Comparison of ENCODE assay signal across 9 cellular contexts in the genomic region with DNA sequence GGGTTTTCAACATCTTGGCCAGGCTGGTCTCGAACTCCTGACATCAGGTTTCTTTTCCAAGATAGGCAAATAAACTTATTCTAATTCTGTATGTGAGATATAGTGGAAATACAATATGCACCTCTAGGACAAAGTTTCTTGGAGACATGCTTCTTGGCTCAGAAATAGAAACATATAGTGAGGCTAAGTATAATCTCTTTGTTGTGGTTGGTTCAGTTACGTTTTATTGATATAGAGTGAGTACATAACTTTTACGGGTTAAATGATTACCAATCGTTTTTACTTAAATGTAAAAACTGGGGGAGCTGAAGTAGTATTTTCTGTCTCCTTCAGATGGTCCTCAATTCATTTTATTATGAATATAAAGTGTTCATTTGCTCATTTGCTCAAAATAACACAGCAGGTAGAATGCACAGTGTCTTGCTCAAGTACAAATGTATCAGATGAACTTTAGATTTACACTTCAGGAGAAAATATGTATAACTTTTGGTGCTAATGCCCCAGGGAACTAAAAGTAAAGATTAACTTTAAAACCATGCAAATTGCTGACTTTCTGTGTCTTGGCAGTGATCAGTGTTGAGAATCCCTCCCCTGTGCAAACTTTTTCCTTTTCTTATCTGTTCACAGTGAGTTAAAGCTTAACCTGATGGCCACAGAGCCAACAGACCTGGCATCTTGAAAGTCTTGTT.
DNase-seq lines count a peak whose midpoint lies in the region; ATAC-seq and TF ChIP-seq lines count a peak whose summit lies in the region.
"Had no signal": no experiment of that assay in that cellular context is flagged by ENCODE, and none has a peak within 500 bp of the region (broad histone marks: within the 10 kb centered on the region; RNA-seq: fewer than 3 reads in every experiment).

No MANE protein-coding gene starts in this region.

- no peak overlapping the region for H3K27ac Mint-ChIP-seq in CD4-positive, CD25-positive, alpha-beta regulatory T cell

- H3K4me3 ChIP-seq in CD4-positive, CD25-positive, alpha-beta regulatory T cell (ENCODE audit: low read depth, low read length) = peak overlapping the region; percentile 1
- peak overlapping the region in 1 of 3 donors; percentile 2 for H3K4me3 ChIP-seq in liver (ENCODE audit: low read depth in 1 of 3, low read length in 3 of 3)

- 22% methylated on average over 4 of the region's 4 CpGs for WGBS in liver

- peak overlapping the region in 1 of 2 donors; percentile 42 for H3K9ac ChIP-seq in liver (ENCODE audit: low read depth in 1 of 2, low read length in 2 of 2)

- peak in 1 of 3 donors; percentile 43 for DNase-seq in CD4-positive, CD25-positive, alpha-beta regulatory T cell
- DNase-seq in COLO829 (ENCODE audit: low spot score) (no peak), NCI-H2107 treated with DMSO at 0.1 percent for 48 hours (lab: John Stamatoyannopoulos, UW; ENCODE audit: unreplicated experiment) (no peak), NCI-H187 treated with DMSO at 0.1 percent for 48 hours (lab: John Stamatoyannopoulos, UW) (no peak)
- DNase-seq in stimulated activated CD4-positive, alpha-beta T cell treated with anti-CD3 and anti-CD28 coated beads, Interleukin-4, amount 100 ng/mL, for 1 hour = no peak
- DNase-seq: activated CD4-positive, alpha-beta T cell treated with anti-CD3 and anti-CD28 coated beads, Interleukin-2, amount 50 U/mL, for 1 hour had no signal

- peaks cover 51% of the 10 kb centered on the region for H3K4me1 ChIP-seq in CD4-positive, CD25-positive, alpha-beta regulatory T cell (ENCODE audit: control insufficient read depth, insufficient read depth, low read length, poor library complexity, severe bottlenecking)
- peaks cover 6 to 81% (median 66%) of the 10 kb centered on the region in 4 donors for H3K4me1 ChIP-seq in liver (ENCODE audit: control insufficient read depth in 4 of 4, insufficient read depth in 4 of 4, low read length in 3 of 4)

- no peaks in the 10 kb centered on the region for H3K9me3 Mint-ChIP-seq in CD4-positive, CD25-positive, alpha-beta regulatory T cell

- no peak overlapping the region for H3K27ac ChIP-seq in CD4-positive, CD25-positive, alpha-beta regulatory T cell (ENCODE audit: insufficient read depth, low read length, poor library complexity, severe bottlenecking)
- H3K27ac ChIP-seq in KOPT-K1 (ENCODE audit: low read depth, low read length, poor library complexity, severe bottlenecking) (peak overlapping the region; percentile 15), liver (ENCODE audit: low read depth in 1 of 2, low read length in 2 of 2) (peak overlapping the region; percentile 58 to 90)

- no peaks in the 10 kb centered on the region for H3K27me3 ChIP-seq in CD4-positive, CD25-positive, alpha-beta regulatory T cell (ENCODE audit: control insufficient read depth, insufficient read depth, low read length)
- no peaks in the 10 kb centered on the region for H3K27me3 ChIP-seq in liver (ENCODE audit: control insufficient read depth in 4 of 4, insufficient read depth in 4 of 4, low read length in 3 of 4)

- ATAC-seq in CD4-positive, CD25-positive, alpha-beta regulatory T cell (ENCODE audit: low read depth in 2 of 2) = no peak
- peak; percentile 54 for ATAC-seq in GM21515 (IDR thresholded peaks at IDR 0.05; ENCODE audit: unreplicated experiment)

- H3K36me3 ChIP-seq in CD4-positive, CD25-positive, alpha-beta regulatory T cell (ENCODE audit: control insufficient read depth, insufficient read depth, low read length) = no peaks in the 10 kb centered on the region
- no peaks in the 10 kb centered on the region for H3K36me3 ChIP-seq in KOPT-K1 (ENCODE audit: insufficient read depth, low read length)
- H3K36me3 ChIP-seq in liver (ENCODE audit: control insufficient read depth in 4 of 4, insufficient read depth in 3 of 4, low read depth in 1 of 4, low read length in 3 of 4) = no peaks in the 10 kb centered on the region

- H3K4me1 Mint-ChIP-seq in CD4-positive, CD25-positive, alpha-beta regulatory T cell = peaks cover 45 to 88% (median 77%) of the 10 kb centered on the region in 4 donors

- no peaks in the 10 kb centered on the region for H3K27me3 Mint-ChIP-seq in CD4-positive, CD25-positive, alpha-beta regulatory T cell

- H3K9me3 ChIP-seq in CD4-positive, CD25-positive, alpha-beta regulatory T cell (ENCODE audit: control insufficient read depth in 2 of 2, low read length in 2 of 2) = no peaks in the 10 kb centered on the region
- H3K9me3 ChIP-seq in KOPT-K1 (ENCODE audit: insufficient read depth, low read length, poor library complexity, severe bottlenecking) (no peaks in the 10 kb centered on the region), liver (ENCODE audit: control insufficient read depth in 4 of 4, low read length in 3 of 4) (no peaks in the 10 kb centered on the region)

- H3K36me3 Mint-ChIP-seq in CD4-positive, CD25-positive, alpha-beta regulatory T cell = no peaks in the 10 kb centered on the region

- TF ChIP-seq RAD21 in liver (IDR thresholded peaks at IDR 0.05) = peak; percentile 44 to 64

- TF ChIP-seq CTCF in liver (IDR thresholded peaks at IDR 0.05; ENCODE audit: low read depth, low read length, missing input control) = no peak

- H3K4me3 Mint-ChIP-seq in CD4-positive, CD25-positive, alpha-beta regulatory T cell = peak overlapping the region in 3 of 4 donors; percentile 14 to 74 (median 17)

TF ChIP-seq in liver, 16 proteins besides CTCF, POLR2A, EP300 and RAD21:
- TF ChIP-seq HNF4G (IDR thresholded peaks at IDR 0.05) = peak; percentile 47
- TF ChIP-seq YY1 (IDR thresholded peaks at IDR 0.05) = peak; percentile 72
- peak; percentile 25 for TF ChIP-seq FOXA1 (IDR thresholded peaks at IDR 0.05)
- TF ChIP-seq GABPA (IDR thresholded peaks at IDR 0.05 in 1 of 2, conservative IDR thresholded peaks at IDR 0.05 in 1 of 2) = no peak
- peak; percentile 79 to 82 for TF ChIP-seq JUND (IDR thresholded peaks at IDR 0.05)
- peak; percentile 71 to 80 for TF ChIP-seq HNF4A (conservative IDR thresholded peaks at IDR 0.05)
- TF ChIP-seq NR2F2 (IDR thresholded peaks at IDR 0.05) = no peak
- TF ChIP-seq TAF1 (conservative IDR thresholded peaks at IDR 0.05) = no peak
- TF ChIP-seq, protein P1, sequence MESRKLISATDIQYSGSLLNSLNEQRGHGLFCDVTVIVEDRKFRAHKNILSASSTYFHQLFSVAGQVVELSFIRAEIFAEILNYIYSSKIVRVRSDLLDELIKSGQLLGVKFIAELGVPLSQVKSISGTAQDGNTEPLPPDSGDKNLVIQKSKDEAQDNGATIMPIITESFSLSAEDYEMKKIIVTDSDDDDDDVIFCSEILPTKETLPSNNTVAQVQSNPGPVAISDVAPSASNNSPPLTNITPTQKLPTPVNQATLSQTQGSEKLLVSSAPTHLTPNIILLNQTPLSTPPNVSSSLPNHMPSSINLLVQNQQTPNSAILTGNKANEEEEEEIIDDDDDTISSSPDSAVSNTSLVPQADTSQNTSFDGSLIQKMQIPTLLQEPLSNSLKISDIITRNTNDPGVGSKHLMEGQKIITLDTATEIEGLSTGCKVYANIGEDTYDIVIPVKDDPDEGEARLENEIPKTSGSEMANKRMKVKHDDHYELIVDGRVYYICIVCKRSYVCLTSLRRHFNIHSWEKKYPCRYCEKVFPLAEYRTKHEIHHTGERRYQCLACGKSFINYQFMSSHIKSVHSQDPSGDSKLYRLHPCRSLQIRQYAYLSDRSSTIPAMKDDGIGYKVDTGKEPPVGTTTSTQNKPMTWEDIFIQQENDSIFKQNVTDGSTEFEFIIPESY (IDR thresholded peaks at IDR 0.05) = peak; percentile 51
- peak in 1 of 2 donors; percentile 38 for TF ChIP-seq EGR1 (IDR thresholded peaks at IDR 0.05; ENCODE audit: low read depth in 2 of 2)
- TF ChIP-seq FOXA2 (IDR thresholded peaks at IDR 0.05) = peak; percentile 26
- TF ChIP-seq, protein P2, sequence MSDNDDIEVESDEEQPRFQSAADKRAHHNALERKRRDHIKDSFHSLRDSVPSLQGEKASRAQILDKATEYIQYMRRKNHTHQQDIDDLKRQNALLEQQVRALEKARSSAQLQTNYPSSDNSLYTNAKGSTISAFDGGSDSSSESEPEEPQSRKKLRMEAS (IDR thresholded peaks at IDR 0.05) = peak; percentile 55
- peak; percentile 72 to 81 for TF ChIP-seq RXRA (IDR thresholded peaks at IDR 0.05)
- TF ChIP-seq, protein P3, sequence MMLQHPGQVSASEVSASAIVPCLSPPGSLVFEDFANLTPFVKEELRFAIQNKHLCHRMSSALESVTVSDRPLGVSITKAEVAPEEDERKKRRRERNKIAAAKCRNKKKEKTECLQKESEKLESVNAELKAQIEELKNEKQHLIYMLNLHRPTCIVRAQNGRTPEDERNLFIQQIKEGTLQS (IDR thresholded peaks at IDR 0.05) = no peak
- peak; percentile 52 for TF ChIP-seq SP1 (IDR thresholded peaks at IDR 0.05)
- TF ChIP-seq, protein P4, sequence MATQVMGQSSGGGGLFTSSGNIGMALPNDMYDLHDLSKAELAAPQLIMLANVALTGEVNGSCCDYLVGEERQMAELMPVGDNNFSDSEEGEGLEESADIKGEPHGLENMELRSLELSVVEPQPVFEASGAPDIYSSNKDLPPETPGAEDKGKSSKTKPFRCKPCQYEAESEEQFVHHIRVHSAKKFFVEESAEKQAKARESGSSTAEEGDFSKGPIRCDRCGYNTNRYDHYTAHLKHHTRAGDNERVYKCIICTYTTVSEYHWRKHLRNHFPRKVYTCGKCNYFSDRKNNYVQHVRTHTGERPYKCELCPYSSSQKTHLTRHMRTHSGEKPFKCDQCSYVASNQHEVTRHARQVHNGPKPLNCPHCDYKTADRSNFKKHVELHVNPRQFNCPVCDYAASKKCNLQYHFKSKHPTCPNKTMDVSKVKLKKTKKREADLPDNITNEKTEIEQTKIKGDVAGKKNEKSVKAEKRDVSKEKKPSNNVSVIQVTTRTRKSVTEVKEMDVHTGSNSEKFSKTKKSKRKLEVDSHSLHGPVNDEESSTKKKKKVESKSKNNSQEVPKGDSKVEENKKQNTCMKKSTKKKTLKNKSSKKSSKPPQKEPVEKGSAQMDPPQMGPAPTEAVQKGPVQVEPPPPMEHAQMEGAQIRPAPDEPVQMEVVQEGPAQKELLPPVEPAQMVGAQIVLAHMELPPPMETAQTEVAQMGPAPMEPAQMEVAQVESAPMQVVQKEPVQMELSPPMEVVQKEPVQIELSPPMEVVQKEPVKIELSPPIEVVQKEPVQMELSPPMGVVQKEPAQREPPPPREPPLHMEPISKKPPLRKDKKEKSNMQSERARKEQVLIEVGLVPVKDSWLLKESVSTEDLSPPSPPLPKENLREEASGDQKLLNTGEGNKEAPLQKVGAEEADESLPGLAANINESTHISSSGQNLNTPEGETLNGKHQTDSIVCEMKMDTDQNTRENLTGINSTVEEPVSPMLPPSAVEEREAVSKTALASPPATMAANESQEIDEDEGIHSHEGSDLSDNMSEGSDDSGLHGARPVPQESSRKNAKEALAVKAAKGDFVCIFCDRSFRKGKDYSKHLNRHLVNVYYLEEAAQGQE (IDR thresholded peaks at IDR 0.05) = peak; percentile 53
